1 cellular context compared by ENCODE assay signal in genomic region chr20:49705358-49705757, GRCh38.
TF ChIP-seq lines count a peak whose summit lies in the region.

No MANE protein-coding gene starts in this region.

TF ChIP-seq in GM12878, 131 proteins besides CTCF, POLR2A, EP300 and RAD21 (continued from another document):
- TF ChIP-seq ZBTB40 (IDR thresholded peaks at IDR 0.05; ENCODE audit: borderline replicate concordance) (no peak), ATF2 (IDR thresholded peaks at IDR 0.05; ENCODE audit: low read length) (peak; percentile 21; the same call in 1 of the 2 replicates), TAF1 (IDR thresholded peaks at IDR 0.05; ENCODE audit: borderline replicate concordance, low read depth, low read length) (0 out of 2 replicates have a peak, but pooled peaks have one; percentile 20), PKNOX1 (IDR thresholded peaks at IDR 0.05) (0 out of 2 replicates have a peak, but pooled peaks have one; percentile 27), IKZF1 (conservative IDR thresholded peaks at IDR 0.05) (0 out of 2 replicates have a peak, but pooled peaks have one; percentile 50), CHD2 (IDR thresholded peaks at IDR 0.05; ENCODE audit: borderline replicate concordance, low read depth, low read length) (peak; percentile 37; the same call in 1 of the 2 replicates), BRCA1 (IDR thresholded peaks at IDR 0.05; ENCODE audit: low read depth, low read length) (no peak), YY1 (IDR thresholded peaks at IDR 0.05; ENCODE audit: low read depth, low read length) (0 out of 2 replicates have a peak, but pooled peaks have one; percentile 63)
TF ChIP-seq in GM12878: peak in this region for 29.
